In genomic region chr17:29566473-29567361, GRCh38 we compare ENCODE assay signal across 8 cellular contexts. TPM values are rescaled to one million over a fixed set of nuclear protein-coding genes. Genes with fewer than 3 reads are reported as not detected.
DNase-seq lines count a peak whose midpoint lies in the region; ATAC-seq and TF ChIP-seq lines count a peak whose summit lies in the region.

A gene with protein sequence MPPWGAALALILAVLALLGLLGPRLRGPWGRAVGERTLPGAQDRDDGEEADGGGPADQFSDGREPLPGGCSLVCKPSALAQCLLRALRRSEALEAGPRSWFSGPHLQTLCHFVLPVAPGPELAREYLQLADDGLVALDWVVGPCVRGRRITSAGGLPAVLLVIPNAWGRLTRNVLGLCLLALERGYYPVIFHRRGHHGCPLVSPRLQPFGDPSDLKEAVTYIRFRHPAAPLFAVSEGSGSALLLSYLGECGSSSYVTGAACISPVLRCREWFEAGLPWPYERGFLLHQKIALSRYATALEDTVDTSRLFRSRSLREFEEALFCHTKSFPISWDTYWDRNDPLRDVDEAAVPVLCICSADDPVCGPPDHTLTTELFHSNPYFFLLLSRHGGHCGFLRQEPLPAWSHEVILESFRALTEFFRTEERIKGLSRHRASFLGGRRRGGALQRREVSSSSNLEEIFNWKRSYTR (minus strand): TSS chr17:29567037. CDS start chr17:29566966, 71 bp downstream.

- intact Hi-C loops in testis (cut with DNase I; ENCODE audit: low total_unique reads) = no loop called here

- H3K27ac ChIP-seq in esophagus (ENCODE audit: low read depth in 2 of 2, low read length in 1 of 2) = peak within 1 kb of the TSS; percentile 90
- H3K27ac ChIP-seq in mucosa of rectum (ENCODE audit: low read depth in 2 of 2, low read length in 2 of 2) = peak within 1 kb of the TSS; percentile 87 to 97
- peak within 1 kb of the TSS; percentile 74 to 90 for H3K27ac ChIP-seq in testis

- DNase-seq in GM04504 (ENCODE audit: low read depth) (peak; percentile 47), NOMO-1 treated with dmso at 0.1 percent for 144 hours (lab: John Stamatoyannopoulos, UW; ENCODE audit: unreplicated experiment) (peak; percentile 56), activated T-cell treated with anti-CD3 and anti-CD28 coated beads for 4 hours (peak; percentile 36), testis (peak; percentile 56), cerebellar nuclear complex (lab: John Stamatoyannopoulos, UW) (no peak)

- no peak for TF ChIP-seq POLR2A in testis (IDR thresholded peaks at IDR 0.05)

- peak within 1 kb of the TSS; percentile 80 to 92 for H3K9ac ChIP-seq in mucosa of rectum (ENCODE audit: low read depth in 1 of 2, low read length in 2 of 2)

- no peak for TF ChIP-seq CTCF in testis (IDR thresholded peaks at IDR 0.05)

- 0 to 1% methylated on average over 70 to 97 of the region's 97 CpGs for WGBS in esophagus, 2 donors
- WGBS in testis, 2 donors = 7 to 26% methylated on average over 11 to 43 of the region's 97 CpGs

- peaks cover 8 to 9% of the 10 kb centered on the region in 2 donors for H3K36me3 ChIP-seq in esophagus (ENCODE audit: control insufficient read depth in 2 of 2, insufficient read depth in 2 of 2, low read length in 1 of 2)
- H3K36me3 ChIP-seq in mucosa of rectum (ENCODE audit: control insufficient read depth in 2 of 2, insufficient read depth in 2 of 2, low read length in 2 of 2) = peaks cover 5 to 17% of the 10 kb centered on the region in 2 donors
- no peaks in the 10 kb centered on the region for H3K36me3 ChIP-seq in testis (ENCODE audit: low read depth, missing control alignments)

- H3K4me3 ChIP-seq in esophagus (ENCODE audit: low read depth in 1 of 2, low read length in 2 of 2) = peak within 1 kb of the TSS; percentile 71
- H3K4me3 ChIP-seq in mucosa of rectum (ENCODE audit: low read length in 2 of 2) = peak within 1 kb of the TSS; percentile 82 to 90
- peak within 1 kb of the TSS; percentile 71 to 82 for H3K4me3 ChIP-seq in testis

- H3K4me1 ChIP-seq in esophagus (ENCODE audit: control insufficient read depth in 2 of 2, insufficient read depth in 2 of 2, low read length in 1 of 2) (peaks cover under 1 to 16% of the 10 kb centered on the region in 2 donors), mucosa of rectum (ENCODE audit: control insufficient read depth in 2 of 2, insufficient read depth in 2 of 2, low read length in 2 of 2) (peaks cover 27 to 38% of the 10 kb centered on the region in 2 donors), testis (peaks cover 3% of the 10 kb centered on the region)

- H3K27me3 ChIP-seq in esophagus (ENCODE audit: control insufficient read depth in 1 of 2, insufficient read depth in 2 of 2, low read length in 2 of 2) (no peaks in the 10 kb centered on the region), mucosa of rectum (ENCODE audit: control insufficient read depth in 2 of 2, insufficient read depth in 2 of 2, low read length in 2 of 2) (no peaks in the 10 kb centered on the region), testis (no peaks in the 10 kb centered on the region)

- peak; percentile 24 for ATAC-seq in HG03097 (IDR thresholded peaks at IDR 0.05; ENCODE audit: low FRiP score, unreplicated experiment)

- H3K9me3 ChIP-seq in esophagus (ENCODE audit: control insufficient read depth in 2 of 2, insufficient read depth in 1 of 2, low read depth in 1 of 2, low read length in 1 of 2) (no peaks in the 10 kb centered on the region), mucosa of rectum (ENCODE audit: control insufficient read depth in 2 of 2, low read length in 2 of 2) (no peaks in the 10 kb centered on the region), testis (no peaks in the 10 kb centered on the region)

RNA-seq across cellular contexts. Expression of the gene that starts here (rescaled TPM):
- polyA plus RNA-seq in esophagus (1 to 10 TPM; 2.6 to 3.0 TPM), testis (ENCODE audit: insufficient read depth, low read depth, low replicate concordance) (4.5 TPM)
- total RNA-seq in testis = 1 to 10 TPM; 5.7 to 7.1 TPM

Comparison
In these comparisons a context has a peak if more than half of its experiments do, and no peak if none do; other contexts are left out.
1. DNase-seq: peak in GM04504 (single experiment), NOMO-1 treated with dmso at 0.1 percent for 144 hours (single experiment), activated T-cell treated with anti-CD3 and anti-CD28 coated beads for 4 hours (single experiment) and testis (single experiment); none in cerebellar nuclear complex (0 of 2).
2. Peak in every context shown above with its lines, with median percentiles within 50 percentile points of each other: H3K27ac ChIP-seq and H3K4me3 ChIP-seq.